1 cellular context compared by ENCODE assay signal in the genomic region with DNA sequence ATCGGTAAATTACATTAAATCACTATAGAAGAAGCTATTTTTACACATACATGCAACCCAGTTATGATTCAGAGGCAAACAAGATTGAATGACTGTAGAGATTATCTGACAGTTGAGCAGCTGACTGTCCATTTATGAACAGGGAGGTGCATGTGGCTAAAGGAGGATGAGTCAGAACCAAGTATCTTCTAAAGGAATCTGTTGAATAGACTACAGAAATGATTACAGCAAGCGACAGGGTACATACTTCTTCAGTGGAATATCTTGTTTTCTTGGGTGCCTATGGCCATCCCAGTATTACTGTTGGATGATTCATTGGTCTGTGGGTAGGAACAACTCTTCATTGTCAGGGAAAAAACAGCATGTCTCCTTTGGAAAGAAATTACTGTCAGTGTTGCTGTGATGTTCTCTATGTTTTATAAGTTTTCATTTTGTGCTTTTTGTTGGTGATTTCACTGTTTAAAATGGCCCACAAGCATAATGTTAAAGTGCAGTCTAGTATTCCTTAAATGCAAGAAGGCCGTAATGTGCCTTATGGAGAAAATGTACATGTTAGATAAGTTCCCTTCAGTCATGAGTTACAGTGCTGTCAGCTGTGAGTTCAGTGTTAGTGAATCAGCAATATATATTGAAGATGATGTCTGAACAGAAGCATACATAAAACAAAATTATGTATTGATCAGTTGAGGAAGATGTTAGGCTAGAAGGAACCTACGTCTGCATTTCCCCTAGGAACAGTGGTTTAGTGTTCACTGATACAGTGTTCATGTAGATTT.
TF ChIP-seq lines count a peak whose summit lies in the region.

No MANE protein-coding gene starts in this region.

TF ChIP-seq in HepG2, 621 proteins besides CTCF, POLR2A, EP300 and RAD21:
- 0 out of 2 replicates have a peak, but pooled peaks have one; percentile 11 for TF ChIP-seq FOSL2 (CRISPR knock-in tag; IDR thresholded peaks at IDR 0.05)
- TF ChIP-seq ARNT2 (CRISPR knock-in tag; IDR thresholded peaks at IDR 0.05; ENCODE audit: low read depth), result no peak
- TF ChIP-seq FOXC1 (CRISPR knock-in tag; IDR thresholded peaks at IDR 0.05; ENCODE audit: borderline replicate concordance), result no peak
- TF ChIP-seq, protein P1, sequence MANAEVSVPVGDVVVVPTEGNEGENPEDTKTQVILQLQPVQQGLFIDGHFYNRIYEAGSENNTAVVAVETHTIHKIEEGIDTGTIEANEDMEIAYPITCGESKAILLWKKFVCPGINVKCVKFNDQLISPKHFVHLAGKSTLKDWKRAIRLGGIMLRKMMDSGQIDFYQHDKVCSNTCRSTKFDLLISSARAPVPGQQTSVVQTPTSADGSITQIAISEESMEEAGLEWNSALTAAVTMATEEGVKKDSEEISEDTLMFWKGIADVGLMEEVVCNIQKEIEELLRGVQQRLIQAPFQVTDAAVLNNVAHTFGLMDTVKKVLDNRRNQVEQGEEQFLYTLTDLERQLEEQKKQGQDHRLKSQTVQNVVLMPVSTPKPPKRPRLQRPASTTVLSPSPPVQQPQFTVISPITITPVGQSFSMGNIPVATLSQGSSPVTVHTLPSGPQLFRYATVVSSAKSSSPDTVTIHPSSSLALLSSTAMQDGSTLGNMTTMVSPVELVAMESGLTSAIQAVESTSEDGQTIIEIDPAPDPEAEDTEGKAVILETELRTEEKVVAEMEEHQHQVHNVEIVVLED (CRISPR knock-in tag; IDR thresholded peaks at IDR 0.05; ENCODE audit: borderline replicate concordance), result no peak
